In genomic region chr3:55721716-55722484, GRCh38 we compare ENCODE assay signal across 8 cellular contexts.
DNase-seq lines count a peak whose midpoint lies in the region; ATAC-seq and TF ChIP-seq lines count a peak whose summit lies in the region.

No MANE protein-coding gene starts in this region.

- TF ChIP-seq EP300 in gastroesophageal sphincter (IDR thresholded peaks at IDR 0.05), result no peak

- no peaks in the 10 kb centered on the region for H3K9me3 Mint-ChIP-seq in osteocyte (ENCODE audit: unreplicated experiment)
- peaks cover 7% of the 10 kb centered on the region for H3K9me3 Mint-ChIP-seq in stimulated activated effector memory CD8-positive, alpha-beta T cell treated with anti-CD3 and anti-CD28 coated beads, Interleukin-12 subunit alpha, Interleukin-12 subunit beta, amount 100 ng/mL, for 72 hours

- H3K4me1 Mint-ChIP-seq in osteocyte (ENCODE audit: unreplicated experiment), result peaks cover 16% of the 10 kb centered on the region
- H3K4me1 Mint-ChIP-seq in stimulated activated effector memory CD8-positive, alpha-beta T cell treated with anti-CD3 and anti-CD28 coated beads, Interleukin-12 subunit alpha, Interleukin-12 subunit beta, amount 100 ng/mL, for 72 hours, result no peaks in the 10 kb centered on the region

- no peaks in the 10 kb centered on the region for H3K9me3 ChIP-seq in gastroesophageal sphincter

- no peaks in the 10 kb centered on the region for H3K36me3 Mint-ChIP-seq in osteocyte (ENCODE audit: unreplicated experiment)
- H3K36me3 Mint-ChIP-seq in stimulated activated effector memory CD8-positive, alpha-beta T cell treated with anti-CD3 and anti-CD28 coated beads, Interleukin-12 subunit alpha, Interleukin-12 subunit beta, amount 100 ng/mL, for 72 hours, result no peaks in the 10 kb centered on the region

- no peak overlapping the region for H3K4me3 Mint-ChIP-seq in osteocyte (ENCODE audit: unreplicated experiment)
- no peak overlapping the region for H3K4me3 Mint-ChIP-seq in stimulated activated effector memory CD8-positive, alpha-beta T cell treated with anti-CD3 and anti-CD28 coated beads, Interleukin-12 subunit alpha, Interleukin-12 subunit beta, amount 100 ng/mL, for 72 hours

- no peak for DNase-seq in GM06990 (ENCODE audit: extremely low read depth, insufficient read length)
- peak; percentile 1 for DNase-seq in NB4 (ENCODE audit: low read depth)
- DNase-seq in osteocyte (ENCODE audit: extremely low spot score, unreplicated experiment), result no peak
- DNase-seq in NCI-H1694 treated with DMSO at 0.1 percent for 48 hours (lab: John Stamatoyannopoulos, UW), result no peak
- no peak for DNase-seq in stimulated activated effector memory CD8-positive, alpha-beta T cell treated with anti-CD3 and anti-CD28 coated beads, Interleukin-12 subunit alpha, Interleukin-12 subunit beta, amount 100 ng/mL, for 72 hours (ENCODE audit: low spot score in 2 of 2)

- 60 to 68% methylated on average over 4 to 5 of the region's 5 CpGs for WGBS in gastroesophageal sphincter (ENCODE audit: low coverage in 1 of 2), 2 donors

- peaks cover 0 to 28% (median 0%) of the 10 kb centered on the region in 3 donors for H3K4me1 ChIP-seq in gastroesophageal sphincter

- ATAC-seq in esophagus mucosa, result peak; percentile 63
- ATAC-seq in HG02678 (IDR thresholded peaks at IDR 0.05; ENCODE audit: unreplicated experiment), result no peak
- no peak for ATAC-seq in gastroesophageal sphincter
- ATAC-seq in stimulated activated effector memory CD8-positive, alpha-beta T cell treated with anti-CD3 and anti-CD28 coated beads, Interleukin-12 subunit alpha, Interleukin-12 subunit beta, amount 100 ng/mL, for 72 hours, result no peak

- no peak overlapping the region for H3K4me3 ChIP-seq in GM06990 (replicated peaks; ENCODE audit: low read depth, low read length)
- no peak overlapping the region for H3K4me3 ChIP-seq in NB4 (ENCODE audit: low read depth, low read length)
- no peak overlapping the region for H3K4me3 ChIP-seq in gastroesophageal sphincter

- peaks cover 29% of the 10 kb centered on the region for H3K27me3 Mint-ChIP-seq in osteocyte (ENCODE audit: unreplicated experiment)

- H3K27ac ChIP-seq in gastroesophageal sphincter, result no peak overlapping the region

- H3K36me3 ChIP-seq in GM06990 (ENCODE audit: control insufficient read depth, insufficient read depth, low read length), result no peaks in the 10 kb centered on the region
- H3K36me3 ChIP-seq in gastroesophageal sphincter, result no peaks in the 10 kb centered on the region

- TF ChIP-seq CTCF in GM06990 (IDR thresholded peaks at IDR 0.05; ENCODE audit: insufficient read depth, low read length, poor library complexity, severe bottlenecking) (peak; percentile 75), NB4 (IDR thresholded peaks at IDR 0.05; ENCODE audit: low read depth, low read length) (no peak), osteocyte (IDR thresholded peaks at IDR 0.05) (peak; percentile 60), gastroesophageal sphincter (IDR thresholded peaks at IDR 0.05) (peak in 2 of 4 experiments; percentile 37 to 62)

- H3K27me3 ChIP-seq in GM06990 (replicated peaks; ENCODE audit: control insufficient read depth, insufficient read depth, low read length) (no peaks in the 10 kb centered on the region), gastroesophageal sphincter (no peaks in the 10 kb centered on the region)

- TF ChIP-seq POLR2A in NB4 (IDR thresholded peaks at IDR 0.05; ENCODE audit: extremely low read depth, insufficient read length) (no peak), gastroesophageal sphincter (IDR thresholded peaks at IDR 0.05) (no peak)

- H3K27ac Mint-ChIP-seq in osteocyte (ENCODE audit: unreplicated experiment), result no peak overlapping the region
- H3K27ac Mint-ChIP-seq in stimulated activated effector memory CD8-positive, alpha-beta T cell treated with anti-CD3 and anti-CD28 coated beads, Interleukin-12 subunit alpha, Interleukin-12 subunit beta, amount 100 ng/mL, for 72 hours, result no peak overlapping the region
